Comparison of ENCODE assay signal across 13 cellular contexts in genomic region chr1:14894811-14895524, GRCh38.
A peak's percentile ranks its signal among the peaks of the same experiment; 100 is the strongest.
DNase-seq lines count a peak whose midpoint lies in the region; FAIRE-seq and TF ChIP-seq lines count a peak whose summit lies in the region.
"Had no signal": no experiment of that assay in that cellular context is flagged by ENCODE, and none has a peak within 500 bp of the region (broad histone marks: within the 10 kb centered on the region; RNA-seq: fewer than 3 reads in every experiment).

No MANE protein-coding gene starts in this region.

- no peaks in the 10 kb centered on the region for H3K27me3 ChIP-seq in small intestine (ENCODE audit: control insufficient read depth in 2 of 2, insufficient read depth in 2 of 2, low read length in 2 of 2)

- H3K4me3 Mint-ChIP-seq in endothelial cell (ENCODE audit: unreplicated experiment) = no peak overlapping the region
- no peak overlapping the region for H3K4me3 Mint-ChIP-seq in activated naive CD8-positive, alpha-beta T cell treated with anti-CD3 and anti-CD28 coated beads for 36 hours
- H3K4me3 Mint-ChIP-seq: activated naive CD4-positive, alpha-beta T cell treated with anti-CD3 and anti-CD28 coated beads, Interleukin-2, amount 50 U/mL, for 24 hours had no signal

- H3K27ac ChIP-seq in small intestine (ENCODE audit: low read depth in 1 of 2, low read length in 1 of 2) = no peak overlapping the region
- H3K27ac ChIP-seq: heart left ventricle had no signal

- no peak overlapping the region for H3K4me3 ChIP-seq in small intestine (ENCODE audit: low read depth in 1 of 2, low read length in 2 of 2)
- H3K4me3 ChIP-seq: heart left ventricle had no signal

- 9 to 48% (median 30%) methylated on average over 11 of the region's 11 CpGs for WGBS in small intestine, 3 donors

- H3K9me3 ChIP-seq in small intestine (ENCODE audit: control insufficient read depth, low read depth) = no peaks in the 10 kb centered on the region
- H3K9me3 ChIP-seq: heart left ventricle had no signal

- no peak overlapping the region for H3K27ac Mint-ChIP-seq in endothelial cell (ENCODE audit: unreplicated experiment)
- no peak overlapping the region for H3K27ac Mint-ChIP-seq in activated naive CD8-positive, alpha-beta T cell treated with anti-CD3 and anti-CD28 coated beads for 36 hours
- H3K27ac Mint-ChIP-seq: activated naive CD4-positive, alpha-beta T cell treated with anti-CD3 and anti-CD28 coated beads, Interleukin-2, amount 50 U/mL, for 24 hours had no signal

- H3K36me3 Mint-ChIP-seq in endothelial cell (ENCODE audit: low read depth, unreplicated experiment) = no peaks in the 10 kb centered on the region
- H3K36me3 Mint-ChIP-seq in activated naive CD8-positive, alpha-beta T cell treated with anti-CD3 and anti-CD28 coated beads for 36 hours = no peaks in the 10 kb centered on the region
- H3K36me3 Mint-ChIP-seq: activated naive CD4-positive, alpha-beta T cell treated with anti-CD3 and anti-CD28 coated beads, Interleukin-2, amount 50 U/mL, for 24 hours had no signal

- H3K9me3 Mint-ChIP-seq in endothelial cell (ENCODE audit: unreplicated experiment) = no peaks in the 10 kb centered on the region
- H3K9me3 Mint-ChIP-seq in activated naive CD8-positive, alpha-beta T cell treated with anti-CD3 and anti-CD28 coated beads for 36 hours = no peaks in the 10 kb centered on the region
- H3K9me3 Mint-ChIP-seq: activated naive CD4-positive, alpha-beta T cell treated with anti-CD3 and anti-CD28 coated beads, Interleukin-2, amount 50 U/mL, for 24 hours had no signal

- H3K4me1 Mint-ChIP-seq in endothelial cell (ENCODE audit: unreplicated experiment) = no peaks in the 10 kb centered on the region
- H3K4me1 Mint-ChIP-seq in activated naive CD8-positive, alpha-beta T cell treated with anti-CD3 and anti-CD28 coated beads for 36 hours = no peaks in the 10 kb centered on the region
- H3K4me1 Mint-ChIP-seq: activated naive CD4-positive, alpha-beta T cell treated with anti-CD3 and anti-CD28 coated beads, Interleukin-2, amount 50 U/mL, for 24 hours had no signal

- no peak for FAIRE-seq in small intestine (lab: Jason Lieb, UNC)

- peaks cover 3% of the 10 kb centered on the region for H3K27me3 Mint-ChIP-seq in endothelial cell (ENCODE audit: unreplicated experiment)
- peaks cover 6% of the 10 kb centered on the region for H3K27me3 Mint-ChIP-seq in activated naive CD8-positive, alpha-beta T cell treated with anti-CD3 and anti-CD28 coated beads for 36 hours

- no peak for TF ChIP-seq CTCF in endothelial cell (IDR thresholded peaks at IDR 0.05; ENCODE audit: unreplicated experiment)

- H3K36me3 ChIP-seq in small intestine (ENCODE audit: control insufficient read depth in 2 of 2, insufficient read depth in 2 of 2, low read length in 2 of 2) = no peaks in the 10 kb centered on the region
- H3K36me3 ChIP-seq: heart left ventricle had no signal

- peaks cover 0 to 4% of the 10 kb centered on the region in 2 donors for H3K4me1 ChIP-seq in small intestine (ENCODE audit: control insufficient read depth in 2 of 2, insufficient read depth in 1 of 2, low read depth in 1 of 2, low read length in 1 of 2)
- H3K4me1 ChIP-seq: heart left ventricle had no signal

- peak; percentile 16 for DNase-seq in ELR (ENCODE audit: low read depth)
- peak; percentile 6 for DNase-seq in NCI-H526 treated with DMSO at 0.1 percent for 48 hours (lab: John Stamatoyannopoulos, UW)
- DNase-seq in fibroblast of gingiva (ENCODE audit: low read depth) = peak; percentile 61
- peak; percentile 46 for DNase-seq in small intestine
- DNase-seq in endothelial cell (ENCODE audit: low spot score) = no peak
- DNase-seq in central memory CD4-positive, alpha-beta T cell = no peak
- no peak for DNase-seq in activated naive CD8-positive, alpha-beta T cell treated with anti-CD3 and anti-CD28 coated beads for 36 hours
- DNase-seq: dermis blood vessel endothelial cell; heart left ventricle; NCI-H2107; stimulated activated CD4-positive, alpha-beta T cell treated with anti-CD3 and anti-CD28 coated beads, Interleukin-2, amount 100 ng/mL, for 48 hours; stimulated activated naive CD8-positive, alpha-beta T cell treated with anti-CD3 and anti-CD28 coated beads, Interleukin-15, Interleukin-2, amounts not matched to agents 100 U/mL and 50 U/mL, for 24 hours had no signal

Comparison
In these comparisons a context has a peak if more than half of its experiments do, and no peak if none do; other contexts are left out.
1. DNase-seq: peak in ELR (single experiment), NCI-H526 treated with DMSO at 0.1 percent for 48 hours (single experiment), fibroblast of gingiva (single experiment) and small intestine (single experiment); none in endothelial cell (single experiment), central memory CD4-positive, alpha-beta T cell (single experiment) and activated naive CD8-positive, alpha-beta T cell treated with anti-CD3 and anti-CD28 coated beads for 36 hours (single experiment).